9 cellular contexts compared by ENCODE assay signal in genomic region chr3:171704002-171704401, GRCh38.
A peak's percentile ranks its signal among the peaks of the same experiment; 100 is the strongest.
DNase-seq lines count a peak whose midpoint lies in the region; ATAC-seq and TF ChIP-seq lines count a peak whose summit lies in the region.
"Had no signal": no experiment of that assay in that cellular context is flagged by ENCODE, and none has a peak within 500 bp of the region (broad histone marks: within the 10 kb centered on the region; RNA-seq: fewer than 3 reads in every experiment).

No MANE protein-coding gene starts in this region.

- no peak for TF ChIP-seq POLR2A in uterus (IDR thresholded peaks at IDR 0.05)

- H3K27ac ChIP-seq in uterus, result no peak overlapping the region
- H3K27ac ChIP-seq: epithelial cell of prostate had no signal

- TF ChIP-seq CTCF in GM10266 (IDR thresholded peaks at IDR 0.05; ENCODE audit: control insufficient read depth, insufficient read depth, low read depth, missing control alignments) (peak; percentile 54), uterus (IDR thresholded peaks at IDR 0.05) (peak in 2 of 4 experiments; percentile 7 to 12)

- peaks cover 8% of the 10 kb centered on the region for H3K9me3 ChIP-seq in adipocyte (ENCODE audit: control insufficient read depth, low read length)
- peaks cover 0 to 7% of the 10 kb centered on the region in 2 donors for H3K9me3 ChIP-seq in uterus

- peaks cover 10% of the 10 kb centered on the region for H3K4me1 ChIP-seq in adipocyte (ENCODE audit: control insufficient read depth, insufficient read depth, low read length)
- no peaks in the 10 kb centered on the region for H3K4me1 ChIP-seq in uterus

- ATAC-seq in HG02588 (IDR thresholded peaks at IDR 0.05; ENCODE audit: unreplicated experiment) (no peak), GM18861 (IDR thresholded peaks at IDR 0.05; ENCODE audit: unreplicated experiment) (no peak)

- no peak overlapping the region for H3K9ac ChIP-seq in adipocyte (ENCODE audit: low read length)

- DNase-seq in AG08395 (ENCODE audit: low spot score), result peak; percentile 46
- peak; percentile 21 for DNase-seq in GM10266 (ENCODE audit: extremely low spot score)
- DNase-seq in NCI-H2029 treated with DMSO at 0.1 percent for 48 hours (lab: John Stamatoyannopoulos, UW), result peak; percentile 42
- peak; percentile 36 for DNase-seq in adipocyte (ENCODE audit: low read depth)
- peak; percentile 29 for DNase-seq in left kidney (ENCODE audit: low read depth, low spot score)
- DNase-seq in uterus, result no peak

- intact Hi-C loops in uterus (cut with DNase I; ENCODE audit: low total_unique reads), result no loop called here

- no peaks in the 10 kb centered on the region for H3K27me3 ChIP-seq in adipocyte (replicated peaks; ENCODE audit: control insufficient read depth, insufficient read depth, low read length)
- no peaks in the 10 kb centered on the region for H3K27me3 ChIP-seq in uterus

- no peaks in the 10 kb centered on the region for H3K36me3 ChIP-seq in adipocyte (ENCODE audit: control insufficient read depth, insufficient read depth, low read length, severe bottlenecking)
- H3K36me3 ChIP-seq in uterus, result no peaks in the 10 kb centered on the region

- H3K4me3 ChIP-seq in adipocyte (ENCODE audit: low read length) (no peak overlapping the region), uterus (no peak overlapping the region)

Comparison
In these comparisons a context has a peak if more than half of its experiments do, and no peak if none do; other contexts are left out.
1. DNase-seq: peak in AG08395 (single experiment), GM10266 (single experiment), NCI-H2029 treated with DMSO at 0.1 percent for 48 hours (single experiment), adipocyte (single experiment) and left kidney (single experiment); none in uterus (0 of 2).